ENCODE assay signal across 1 cellular context in genomic region chr7:56074371-56074791, GRCh38.
A peak's percentile ranks its signal among the peaks of the same experiment; 100 is the strongest.
TF ChIP-seq lines count a peak whose summit lies in the region.

No MANE protein-coding gene starts in this region.

TF ChIP-seq in K562, 482 proteins besides CTCF, POLR2A, EP300 and RAD21 (continued from another document and continues in another):
- TF ChIP-seq RNF219 (CRISPR knock-in tag; IDR thresholded peaks at IDR 0.05) = no peak
- no peak for TF ChIP-seq MCM7 (IDR thresholded peaks at IDR 0.05)
- TF ChIP-seq ZBTB1 (CRISPR knock-in tag; IDR thresholded peaks at IDR 0.05; ENCODE audit: borderline replicate concordance, low read depth) = no peak
- TF ChIP-seq CREB3L1 (IDR thresholded peaks at IDR 0.05; ENCODE audit: borderline replicate concordance, low read depth) = no peak
- no peak for TF ChIP-seq CHD2 (IDR thresholded peaks at IDR 0.05; ENCODE audit: low read depth, low read length)
- no peak for TF ChIP-seq ZNF592 (IDR thresholded peaks at IDR 0.05)
- no peak for TF ChIP-seq BRF1 (IDR thresholded peaks at IDR 0.05; ENCODE audit: borderline replicate concordance, extremely low read depth, insufficient read length)
- peak; percentile 22; the same call in 1 of the 2 replicates for TF ChIP-seq STAG1 (CRISPR knock-in tag; IDR thresholded peaks at IDR 0.05; ENCODE audit: borderline replicate concordance)
- TF ChIP-seq, protein P1, sequence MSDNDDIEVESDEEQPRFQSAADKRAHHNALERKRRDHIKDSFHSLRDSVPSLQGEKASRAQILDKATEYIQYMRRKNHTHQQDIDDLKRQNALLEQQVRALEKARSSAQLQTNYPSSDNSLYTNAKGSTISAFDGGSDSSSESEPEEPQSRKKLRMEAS (CRISPR knock-in tag; IDR thresholded peaks at IDR 0.05) = 0 out of 2 replicates have a peak, but pooled peaks have one; percentile 20
- TF ChIP-seq SMC3 (conservative IDR thresholded peaks at IDR 0.05; ENCODE audit: insufficient read depth, low read depth, low read length) = peak; percentile 72
- no peak for TF ChIP-seq USF2 (CRISPR knock-in tag; IDR thresholded peaks at IDR 0.05)
- TF ChIP-seq CEBPB (tag; IDR thresholded peaks at IDR 0.05) = no peak
- TF ChIP-seq RFX5 (IDR thresholded peaks at IDR 0.05; ENCODE audit: low read depth, low read length) = no peak
- no peak for TF ChIP-seq SP2 (IDR thresholded peaks at IDR 0.05; ENCODE audit: extremely low read depth, low read depth, low read length, poor library complexity, severe bottlenecking)
- peak; percentile 34; the same call in 1 of the 2 replicates for TF ChIP-seq RB1 (IDR thresholded peaks at IDR 0.05; ENCODE audit: low read depth)
- no peak for TF ChIP-seq ZFPM2 (CRISPR knock-in tag; IDR thresholded peaks at IDR 0.05)
- no peak for TF ChIP-seq MTA3 (IDR thresholded peaks at IDR 0.05; ENCODE audit: borderline replicate concordance)
- no peak for TF ChIP-seq GABPB2 (CRISPR knock-in tag; conservative IDR thresholded peaks at IDR 0.05)
- TF ChIP-seq, protein P2, sequence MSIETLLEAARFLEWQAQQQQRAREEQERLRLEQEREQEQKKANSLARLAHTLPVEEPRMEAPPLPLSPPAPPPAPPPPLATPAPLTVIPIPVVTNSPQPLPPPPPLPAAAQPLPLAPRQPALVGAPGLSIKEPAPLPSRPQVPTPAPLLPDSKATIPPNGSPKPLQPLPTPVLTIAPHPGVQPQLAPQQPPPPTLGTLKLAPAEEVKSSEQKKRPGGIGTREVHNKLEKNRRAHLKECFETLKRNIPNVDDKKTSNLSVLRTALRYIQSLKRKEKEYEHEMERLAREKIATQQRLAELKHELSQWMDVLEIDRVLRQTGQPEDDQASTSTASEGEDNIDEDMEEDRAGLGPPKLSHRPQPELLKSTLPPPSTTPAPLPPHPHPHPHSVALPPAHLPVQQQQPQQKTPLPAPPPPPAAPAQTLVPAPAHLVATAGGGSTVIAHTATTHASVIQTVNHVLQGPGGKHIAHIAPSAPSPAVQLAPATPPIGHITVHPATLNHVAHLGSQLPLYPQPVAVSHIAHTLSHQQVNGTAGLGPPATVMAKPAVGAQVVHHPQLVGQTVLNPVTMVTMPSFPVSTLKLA (conservative IDR thresholded peaks at IDR 0.05) = no peak
- no peak for TF ChIP-seq GTF2A2 (tag; IDR thresholded peaks at IDR 0.05)
- TF ChIP-seq, protein P3, sequence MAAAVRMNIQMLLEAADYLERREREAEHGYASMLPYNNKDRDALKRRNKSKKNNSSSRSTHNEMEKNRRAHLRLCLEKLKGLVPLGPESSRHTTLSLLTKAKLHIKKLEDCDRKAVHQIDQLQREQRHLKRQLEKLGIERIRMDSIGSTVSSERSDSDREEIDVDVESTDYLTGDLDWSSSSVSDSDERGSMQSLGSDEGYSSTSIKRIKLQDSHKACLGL (CRISPR knock-in tag; IDR thresholded peaks at IDR 0.05; ENCODE audit: borderline replicate concordance, poor library complexity, severe bottlenecking) = no peak
- TF ChIP-seq, protein P4, sequence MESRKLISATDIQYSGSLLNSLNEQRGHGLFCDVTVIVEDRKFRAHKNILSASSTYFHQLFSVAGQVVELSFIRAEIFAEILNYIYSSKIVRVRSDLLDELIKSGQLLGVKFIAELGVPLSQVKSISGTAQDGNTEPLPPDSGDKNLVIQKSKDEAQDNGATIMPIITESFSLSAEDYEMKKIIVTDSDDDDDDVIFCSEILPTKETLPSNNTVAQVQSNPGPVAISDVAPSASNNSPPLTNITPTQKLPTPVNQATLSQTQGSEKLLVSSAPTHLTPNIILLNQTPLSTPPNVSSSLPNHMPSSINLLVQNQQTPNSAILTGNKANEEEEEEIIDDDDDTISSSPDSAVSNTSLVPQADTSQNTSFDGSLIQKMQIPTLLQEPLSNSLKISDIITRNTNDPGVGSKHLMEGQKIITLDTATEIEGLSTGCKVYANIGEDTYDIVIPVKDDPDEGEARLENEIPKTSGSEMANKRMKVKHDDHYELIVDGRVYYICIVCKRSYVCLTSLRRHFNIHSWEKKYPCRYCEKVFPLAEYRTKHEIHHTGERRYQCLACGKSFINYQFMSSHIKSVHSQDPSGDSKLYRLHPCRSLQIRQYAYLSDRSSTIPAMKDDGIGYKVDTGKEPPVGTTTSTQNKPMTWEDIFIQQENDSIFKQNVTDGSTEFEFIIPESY (CRISPR knock-in tag; IDR thresholded peaks at IDR 0.05) = peak; percentile 53; the same call in 1 of the 2 replicates
- no peak for TF ChIP-seq ZNF444 (CRISPR knock-in tag; IDR thresholded peaks at IDR 0.05)
- no peak for TF ChIP-seq ZNF133 (CRISPR knock-in tag; IDR thresholded peaks at IDR 0.05)
- no peak for TF ChIP-seq CBX1 (IDR thresholded peaks at IDR 0.05; ENCODE audit: low read depth)
- TF ChIP-seq CHCHD3 (CRISPR knock-in tag; IDR thresholded peaks at IDR 0.05) = no peak
- TF ChIP-seq PRMT5 (CRISPR knock-in tag; IDR thresholded peaks at IDR 0.05) = no peak
- TF ChIP-seq, protein P5, sequence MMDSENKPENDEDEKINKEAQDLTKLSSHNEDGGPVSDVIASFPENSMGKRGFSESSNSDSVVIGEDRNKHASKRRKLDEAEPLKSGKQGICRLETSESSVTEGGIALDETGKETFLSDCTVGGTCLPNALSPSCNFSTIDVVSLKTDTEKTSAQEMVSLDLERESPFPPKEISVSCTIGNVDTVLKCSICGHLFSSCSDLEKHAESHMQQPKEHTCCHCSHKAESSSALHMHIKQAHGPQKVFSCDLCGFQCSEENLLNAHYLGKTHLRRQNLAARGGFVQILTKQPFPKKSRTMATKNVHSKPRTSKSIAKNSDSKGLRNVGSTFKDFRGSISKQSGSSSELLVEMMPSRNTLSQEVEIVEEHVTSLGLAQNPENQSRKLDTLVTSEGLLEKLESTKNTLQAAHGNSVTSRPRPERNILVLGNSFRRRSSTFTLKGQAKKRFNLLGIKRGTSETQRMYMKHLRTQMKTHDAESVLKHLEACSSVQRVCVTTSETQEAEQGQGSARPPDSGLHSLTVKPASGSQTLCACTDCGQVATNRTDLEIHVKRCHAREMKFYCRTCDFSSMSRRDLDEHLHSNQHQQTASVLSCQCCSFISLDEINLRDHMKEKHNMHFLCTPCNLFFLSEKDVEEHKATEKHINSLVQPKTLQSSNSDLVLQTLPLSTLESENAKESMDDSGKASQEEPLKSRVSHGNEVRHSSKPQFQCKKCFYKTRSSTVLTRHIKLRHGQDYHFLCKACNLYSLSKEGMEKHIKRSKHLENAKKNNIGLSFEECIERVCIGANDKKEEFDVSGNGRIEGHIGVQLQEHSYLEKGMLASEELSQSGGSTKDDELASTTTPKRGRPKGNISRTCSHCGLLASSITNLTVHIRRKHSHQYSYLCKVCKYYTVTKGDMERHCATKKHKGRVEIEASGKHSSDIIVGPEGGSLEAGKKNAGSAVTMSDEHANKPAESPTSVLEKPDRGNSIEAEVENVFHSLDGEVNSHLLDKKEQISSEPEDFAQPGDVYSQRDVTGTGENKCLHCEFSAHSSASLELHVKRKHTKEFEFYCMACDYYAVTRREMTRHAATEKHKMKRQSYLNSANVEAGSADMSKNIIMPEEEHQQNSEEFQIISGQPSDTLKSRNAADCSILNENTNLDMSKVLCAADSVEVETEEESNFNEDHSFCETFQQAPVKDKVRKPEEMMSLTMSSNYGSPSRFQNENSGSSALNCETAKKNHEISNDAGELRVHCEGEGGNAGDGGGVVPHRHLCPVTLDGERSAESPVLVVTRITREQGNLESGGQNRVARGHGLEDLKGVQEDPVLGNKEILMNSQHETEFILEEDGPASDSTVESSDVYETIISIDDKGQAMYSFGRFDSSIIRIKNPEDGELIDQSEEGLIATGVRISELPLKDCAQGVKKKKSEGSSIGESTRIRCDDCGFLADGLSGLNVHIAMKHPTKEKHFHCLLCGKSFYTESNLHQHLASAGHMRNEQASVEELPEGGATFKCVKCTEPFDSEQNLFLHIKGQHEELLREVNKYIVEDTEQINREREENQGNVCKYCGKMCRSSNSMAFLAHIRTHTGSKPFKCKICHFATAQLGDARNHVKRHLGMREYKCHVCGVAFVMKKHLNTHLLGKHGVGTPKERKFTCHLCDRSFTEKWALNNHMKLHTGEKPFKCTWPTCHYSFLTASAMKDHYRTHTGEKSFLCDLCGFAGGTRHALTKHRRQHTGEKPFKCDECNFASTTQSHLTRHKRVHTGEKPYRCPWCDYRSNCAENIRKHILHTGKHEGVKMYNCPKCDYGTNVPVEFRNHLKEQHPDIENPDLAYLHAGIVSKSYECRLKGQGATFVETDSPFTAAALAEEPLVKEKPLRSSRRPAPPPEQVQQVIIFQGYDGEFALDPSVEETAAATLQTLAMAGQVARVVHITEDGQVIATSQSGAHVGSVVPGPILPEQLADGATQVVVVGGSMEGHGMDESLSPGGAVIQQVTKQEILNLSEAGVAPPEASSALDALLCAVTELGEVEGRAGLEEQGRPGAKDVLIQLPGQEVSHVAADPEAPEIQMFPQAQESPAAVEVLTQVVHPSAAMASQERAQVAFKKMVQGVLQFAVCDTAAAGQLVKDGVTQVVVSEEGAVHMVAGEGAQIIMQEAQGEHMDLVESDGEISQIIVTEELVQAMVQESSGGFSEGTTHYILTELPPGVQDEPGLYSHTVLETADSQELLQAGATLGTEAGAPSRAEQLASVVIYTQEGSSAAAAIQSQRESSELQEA (IDR thresholded peaks at IDR 0.05; ENCODE audit: low read depth) = no peak
- TF ChIP-seq TSHZ1 (CRISPR knock-in tag; IDR thresholded peaks at IDR 0.05) = no peak
